In genomic region chr2:38267270-38267925, GRCh38 we compare ENCODE assay signal across 22 cellular contexts.
A peak's percentile ranks its signal among the peaks of the same experiment; 100 is the strongest.
DNase-seq lines count a peak whose midpoint lies in the region; ATAC-seq, FAIRE-seq and TF ChIP-seq lines count a peak whose summit lies in the region.
"Had no signal": no experiment of that assay in that cellular context is flagged by ENCODE, and none has a peak within 500 bp of the region (broad histone marks: within the 10 kb centered on the region; RNA-seq: fewer than 3 reads in every experiment).

No MANE protein-coding gene starts in this region.

- no peak overlapping the region for H3K4me3 ChIP-seq in mammary epithelial cell (replicated peaks in 1 of 3; ENCODE audit: insufficient read depth in 1 of 3, low read depth in 2 of 3, low read length in 3 of 3)
- no peak overlapping the region for H3K4me3 ChIP-seq in breast epithelium
- no peak overlapping the region for H3K4me3 ChIP-seq in bronchial epithelial cell (ENCODE audit: low read depth, low read length)
- H3K4me3 ChIP-seq in mesenchymal stem cell (ENCODE audit: insufficient read depth in 1 of 2, low read depth in 1 of 2, low read length in 2 of 2) = no peak overlapping the region
- H3K4me3 ChIP-seq: Peyer's patch, SJCRH30 had no signal

- DNase-seq in mammary epithelial cell = peak; percentile 21
- DNase-seq in breast epithelium (ENCODE audit: low spot score in 2 of 2) = no peak
- peak; percentile 51 for DNase-seq in bronchial epithelial cell (ENCODE audit: low read depth)
- no peak for DNase-seq in mesenchymal stem cell
- no peak for DNase-seq in cardiac septum (ENCODE audit: low spot score)
- DNase-seq: GDM1, H7, KBM-7, NCI-H1105, NCI-H146, NCI-H2029, NCI-H2227 treated with DMSO at 0.1 percent for 48 hours, NCI-H524, NCI-H774, Peyer's patch, SJCRH30 had no signal

- no peaks in the 10 kb centered on the region for H4K20me1 ChIP-seq in mammary epithelial cell (ENCODE audit: insufficient read depth, low read length)

- intact Hi-C loops in mammary epithelial cell (cut with micrococcal nuclease) = no loop called here
- intact Hi-C loops in breast epithelium (cut with DNase I; ENCODE audit: low total_unique reads) = no loop called here
- intact Hi-C loops in cardiac septum (cut with DNase I) = no loop called here

- no peak for TF ChIP-seq CTCF in mammary epithelial cell (conservative IDR thresholded peaks at IDR 0.05 in 1 of 2, IDR thresholded peaks at IDR 0.05 in 1 of 2; ENCODE audit: extremely low read depth in 1 of 2, insufficient read depth in 1 of 2, low read depth in 1 of 2, low read length in 2 of 2)
- TF ChIP-seq CTCF in breast epithelium (IDR thresholded peaks at IDR 0.05) = no peak
- TF ChIP-seq CTCF in bronchial epithelial cell (IDR thresholded peaks at IDR 0.05; ENCODE audit: insufficient read depth, low read length, severe bottlenecking) = no peak

- H2BK5ac ChIP-seq in mesenchymal stem cell (ENCODE audit: low read depth, low read length, poor library complexity, severe bottlenecking) = no peak overlapping the region

- H3K18ac ChIP-seq in mesenchymal stem cell (ENCODE audit: low read depth in 1 of 2, low read length in 2 of 2) = peak overlapping the region in 1 of 2 experiments; percentile 11

- H3K27me3 ChIP-seq in mammary epithelial cell (ENCODE audit: insufficient read depth, low read length) = no peaks in the 10 kb centered on the region
- H3K27me3 ChIP-seq in breast epithelium = no peaks in the 10 kb centered on the region
- H3K27me3 ChIP-seq in bronchial epithelial cell (ENCODE audit: control insufficient read depth, insufficient read depth, low read length) = no peaks in the 10 kb centered on the region
- no peaks in the 10 kb centered on the region for H3K27me3 ChIP-seq in mesenchymal stem cell (ENCODE audit: control insufficient read depth in 1 of 2, insufficient read depth in 1 of 2, low read length in 2 of 2)
- H3K27me3 ChIP-seq: Peyer's patch, SJCRH30 had no signal

- H4K91ac ChIP-seq in mesenchymal stem cell (ENCODE audit: low read length) = no peak overlapping the region

- dilution Hi-C loops in mammary epithelial cell (cut with HindIII; ENCODE audit: low sequenced_read_pairs) = no loop called here

- FAIRE-seq in bronchial epithelial cell (lab: Jason Lieb, UNC) = peak; percentile 93
- FAIRE-seq: A204.1, HepG2 had no signal

- H2BK12ac ChIP-seq in mesenchymal stem cell (ENCODE audit: low read length in 2 of 2) = no peak overlapping the region

- H3K9me3 ChIP-seq in mammary epithelial cell (replicated peaks; ENCODE audit: insufficient read depth, low read length) = no peaks in the 10 kb centered on the region
- no peaks in the 10 kb centered on the region for H3K9me3 ChIP-seq in breast epithelium
- no peaks in the 10 kb centered on the region for H3K9me3 ChIP-seq in mesenchymal stem cell (ENCODE audit: control insufficient read depth, low read length)
- H3K9me3 ChIP-seq: Peyer's patch, SJCRH30 had no signal

- WGBS in mammary epithelial cell (ENCODE audit: low coverage, missing lambda C conversion rate) = 95% methylated on average over 4 of the region's 4 CpGs
- WGBS in mesenchymal stem cell = 95% methylated on average over 4 of the region's 4 CpGs

- H3K4ac ChIP-seq in mesenchymal stem cell (ENCODE audit: low read depth in 1 of 2, low read length in 2 of 2) = no peak overlapping the region

- no peak overlapping the region for H3K23ac ChIP-seq in mesenchymal stem cell (ENCODE audit: low read length in 2 of 2)

- H2AFZ ChIP-seq in mammary epithelial cell (ENCODE audit: low read depth, low read length) = no peak overlapping the region
- H2AFZ ChIP-seq in mesenchymal stem cell (ENCODE audit: low read depth, low read length) = peak overlapping the region; percentile 29

- H3K79me2 ChIP-seq in mammary epithelial cell (ENCODE audit: insufficient read depth, low read length) = no peaks in the 10 kb centered on the region

- no peak overlapping the region for H2BK120ac ChIP-seq in mesenchymal stem cell (ENCODE audit: low read depth, low read length)

- no peak overlapping the region for H2BK15ac ChIP-seq in mesenchymal stem cell (ENCODE audit: low read depth, poor library complexity, severe bottlenecking)

- H3K14ac ChIP-seq in mesenchymal stem cell (ENCODE audit: low read length in 2 of 2) = no peak overlapping the region

- H3K9ac ChIP-seq in mammary epithelial cell (ENCODE audit: insufficient read depth, low read length) (no peak overlapping the region), mesenchymal stem cell (ENCODE audit: low read length) (no peak overlapping the region)

- ATAC-seq in GM19455 (IDR thresholded peaks at IDR 0.05; ENCODE audit: unreplicated experiment) = no peak
- no peak for ATAC-seq in HG03135 (IDR thresholded peaks at IDR 0.05; ENCODE audit: unreplicated experiment)
- ATAC-seq in GM18861 (IDR thresholded peaks at IDR 0.05; ENCODE audit: unreplicated experiment) = no peak
- ATAC-seq: HepG2 had no signal

- no peak for TF ChIP-seq POLR2A in breast epithelium (IDR thresholded peaks at IDR 0.05)

- no peaks in the 10 kb centered on the region for H3K36me3 ChIP-seq in mammary epithelial cell (ENCODE audit: insufficient read depth, low read length)
- no peaks in the 10 kb centered on the region for H3K36me3 ChIP-seq in breast epithelium
- H3K36me3 ChIP-seq in bronchial epithelial cell (ENCODE audit: control insufficient read depth, insufficient read depth, low read length) = no peaks in the 10 kb centered on the region
- H3K36me3 ChIP-seq in mesenchymal stem cell (ENCODE audit: control insufficient read depth in 1 of 2, insufficient read depth in 2 of 2, low read depth in 1 of 2, low read length in 2 of 2) = no peaks in the 10 kb centered on the region
- H3K36me3 ChIP-seq: Peyer's patch, SJCRH30 had no signal

- H3K4me1 ChIP-seq in mammary epithelial cell (ENCODE audit: insufficient read depth, low read length) = no peaks in the 10 kb centered on the region
- H3K4me1 ChIP-seq in breast epithelium = no peaks in the 10 kb centered on the region
- peaks cover 4% of the 10 kb centered on the region for H3K4me1 ChIP-seq in mesenchymal stem cell (ENCODE audit: control insufficient read depth, insufficient read depth, low read depth, low read length)
- H3K4me1 ChIP-seq: Peyer's patch had no signal

- no TSS peak for BruUV-seq in mammary epithelial cell (replicated peaks; lab: Mats Ljungman, UMichigan)

- H3K4me2 ChIP-seq in mammary epithelial cell (ENCODE audit: insufficient read depth, low read depth, low read length) (no peak overlapping the region), mesenchymal stem cell (ENCODE audit: low read length, poor library complexity, severe bottlenecking) (no peak overlapping the region)

- no peak overlapping the region for H3K27ac ChIP-seq in mammary epithelial cell (ENCODE audit: insufficient read depth, low read depth, low read length)
- H3K27ac ChIP-seq in breast epithelium = peak overlapping the region in 1 of 2 donors; percentile 48
- H3K27ac ChIP-seq in mesenchymal stem cell (ENCODE audit: low read length, poor library complexity, severe bottlenecking) = no peak overlapping the region
- H3K27ac ChIP-seq: C4-2B, Peyer's patch, SJCRH30 had no signal

- in situ Hi-C loops in mammary epithelial cell (cut with MboI; ENCODE audit: low sequenced_read_pairs in 2 of 2) = loop anchor here in 1 of 2 donors (5.0 to 25.0 kb wide), 3 partner anchors 153 to 880 kb away; no protein-coding TSS in a partner anchor

- peak overlapping the region; percentile 14 for H2AK5ac ChIP-seq in mesenchymal stem cell (ENCODE audit: low read length, severe bottlenecking)

- H3K79me1 ChIP-seq in mesenchymal stem cell (replicated peaks; ENCODE audit: low read length, poor library complexity, severe bottlenecking) = no peaks in the 10 kb centered on the region

- CTCF ChIA-PET in mammary epithelial cell (lab: Charles Lee; ENCODE audit: low non-redundant PET) = no interaction called here

- H4K8ac ChIP-seq in mesenchymal stem cell (ENCODE audit: low read length) = no peak overlapping the region

Comparison
In these comparisons a context has a peak if more than half of its experiments do, and no peak if none do; other contexts are left out.
1. DNase-seq: peak in mammary epithelial cell (single experiment) and bronchial epithelial cell (single experiment); none in breast epithelium (0 of 2), mesenchymal stem cell (single experiment) and cardiac septum (single experiment).